Comparison of ENCODE assay signal across 8 cellular contexts in the genomic region with DNA sequence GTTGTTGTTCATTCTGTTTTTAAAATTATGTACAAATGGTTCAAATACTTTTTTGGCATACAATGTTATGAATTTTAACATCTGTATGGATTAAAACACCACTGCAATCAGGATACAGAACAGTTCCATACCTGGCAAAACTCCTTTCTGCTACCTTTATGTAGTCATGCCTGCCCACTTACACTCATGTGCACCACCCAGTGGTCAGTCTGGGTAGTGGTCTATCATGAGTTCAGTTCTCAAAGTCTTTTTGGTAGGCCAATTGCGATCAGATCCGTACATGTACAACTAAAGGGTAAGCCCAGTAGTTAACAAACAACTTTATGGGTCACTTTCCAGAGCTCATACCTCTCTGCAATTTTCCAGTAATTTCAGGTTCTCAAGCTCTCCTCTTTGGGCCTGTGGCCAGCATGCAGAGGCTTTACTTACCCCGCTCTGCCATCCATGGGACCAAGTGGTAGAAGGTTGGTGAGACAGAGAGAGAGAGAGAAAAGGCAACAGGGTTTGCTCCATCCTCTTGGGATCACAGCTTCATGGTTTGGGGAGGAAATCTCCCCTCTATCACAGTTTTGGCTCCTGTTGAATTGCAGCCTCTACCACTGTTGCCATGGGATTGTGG.
DNase-seq lines count a peak whose midpoint lies in the region; ATAC-seq and TF ChIP-seq lines count a peak whose summit lies in the region.

No MANE protein-coding gene starts in this region.

- no peaks in the 10 kb centered on the region for H3K4me1 Mint-ChIP-seq in immature natural killer cell

- no peaks in the 10 kb centered on the region for H3K36me3 Mint-ChIP-seq in immature natural killer cell

- H3K4me3 Mint-ChIP-seq in immature natural killer cell, result no peak overlapping the region

- H3K4me3 ChIP-seq in astrocyte of the spinal cord (ENCODE audit: low read depth, low read length), result no peak overlapping the region

- no peak overlapping the region for H3K27ac Mint-ChIP-seq in immature natural killer cell

- in situ Hi-C loops in astrocyte of the spinal cord (cut with HindIII; ENCODE audit: low sequenced_read_pairs), result no loop called here

- peaks cover 2 to 10% (median 4%) of the 10 kb centered on the region in 3 donors for H3K27me3 Mint-ChIP-seq in immature natural killer cell (ENCODE audit: low read depth in 3 of 3)

- ATAC-seq in GM19455 (IDR thresholded peaks at IDR 0.05; ENCODE audit: unreplicated experiment) (peak; percentile 91), GM18907 (IDR thresholded peaks at IDR 0.05; ENCODE audit: unreplicated experiment) (no peak)

- H3K9me3 Mint-ChIP-seq in immature natural killer cell, result no peaks in the 10 kb centered on the region

- peak; percentile 82 for TF ChIP-seq CTCF in astrocyte of the spinal cord (IDR thresholded peaks at IDR 0.05; ENCODE audit: low read depth, low read length)

- DNase-seq in DMS53 (lab: John Stamatoyannopoulos, UW) (peak; percentile 69), HUDEP-2 (lab: John Stamatoyannopoulos, UW; ENCODE audit: unreplicated experiment in 76 of 76) (peak in 47 of 76 experiments; percentile 2 to 66 (median 25)), T-helper 22 cell (ENCODE audit: low read depth) (peak; percentile 4), astrocyte of the spinal cord (ENCODE audit: low read depth, low spot score) (peak; percentile 62), immature natural killer cell (peak; percentile 27 to 41 (median 36))
- DNase-seq in stimulated activated CD4-positive, alpha-beta T cell treated with anti-CD3 and anti-CD28 coated beads, Interleukin-1b, Interleukin-23, amount 100 ng/mL, for 48 hours, result peak; percentile 61

Comparison
In these comparisons a context has a peak if more than half of its experiments do, and no peak if none do; other contexts are left out.
1. DNase-seq: peak in every context shown above with its lines; median percentile 69 in DMS53; 62 in astrocyte of the spinal cord; 61 in stimulated activated CD4-positive, alpha-beta T cell treated with anti-CD3 and anti-CD28 coated beads, Interleukin-1b, Interleukin-23, amount 100 ng/mL, for 48 hours; 36 in immature natural killer cell; 25 in HUDEP-2; 4 in T-helper 22 cell.